ENCODE assay signal across 8 cellular contexts in genomic region chr12:104063712-104064030, GRCh38. TPM values are rescaled to one million over a fixed set of nuclear protein-coding genes. Genes with fewer than 3 reads are reported as not detected.
DNase-seq lines count a peak whose midpoint lies in the region; ATAC-seq and TF ChIP-seq lines count a peak whose summit lies in the region.

No MANE protein-coding gene starts in this region.

- H3K9ac ChIP-seq in NT2/D1 (ENCODE audit: insufficient read length, low read depth) (peak overlapping the region; percentile 93), mucosa of stomach (ENCODE audit: low read length) (peak overlapping the region; percentile 87)

- H3K27me3 Mint-ChIP-seq in activated CD4-positive, alpha-beta T cell treated with anti-CD3 and anti-CD28 coated beads, Interleukin-2, amount 10 ng/mL, durations not matched to agents 7 days and 5 days = peaks cover 23% of the 10 kb centered on the region

- H3K9me3 ChIP-seq in NT2/D1 (ENCODE audit: insufficient read depth, low read length) = no peaks in the 10 kb centered on the region
- H3K9me3 ChIP-seq in mucosa of stomach (ENCODE audit: control insufficient read depth, low read length) = no peaks in the 10 kb centered on the region

- H3K36me3 Mint-ChIP-seq in activated CD4-positive, alpha-beta T cell treated with anti-CD3 and anti-CD28 coated beads, Interleukin-2, amount 10 ng/mL, durations not matched to agents 7 days and 5 days (ENCODE audit: low read depth) = peaks cover 10% of the 10 kb centered on the region

- H3K4me1 ChIP-seq in NT2/D1 (ENCODE audit: insufficient read depth, insufficient read length) (no peaks in the 10 kb centered on the region), mucosa of stomach (ENCODE audit: control insufficient read depth, insufficient read depth, low read length) (peaks cover 19% of the 10 kb centered on the region)

- intact Hi-C loops in dorsolateral prefrontal cortex (cut with DNase I) = loop anchor here (2.0 to 10.0 kb wide), 5 partner anchors 44 to 221 kb away; partner anchors contain the start of genes NFYB (in 2 of the 2) and TDG (in 1 of the 2)

- peak; percentile 33 for ATAC-seq in HG02678 (IDR thresholded peaks at IDR 0.05; ENCODE audit: unreplicated experiment)

- DNase-seq in activated CD4-positive, alpha-beta T cell treated with anti-CD3 and anti-CD28 coated beads, Interleukin-2, amount 10 ng/mL, durations not matched to agents 7 days and 5 days = no peak
- DNase-seq in activated CD4-positive, alpha-beta T cell treated with anti-CD3 and anti-CD28 coated beads for 1 hour = no peak
- no peak for DNase-seq in NT2/D1 (ENCODE audit: low read depth, low spot score)
- DNase-seq in dorsolateral prefrontal cortex = peak in 1 of 10 donors; percentile 21
- DNase-seq in AG08395 (ENCODE audit: low spot score) = no peak
- DNase-seq in T-helper 9 cell = no peak

- H3K36me3 ChIP-seq in NT2/D1 (ENCODE audit: insufficient read depth, insufficient read length, low read length) = peaks cover 7% of the 10 kb centered on the region
- H3K36me3 ChIP-seq in mucosa of stomach (ENCODE audit: control insufficient read depth, insufficient read depth, low read length) = no peaks in the 10 kb centered on the region

- H3K4me1 Mint-ChIP-seq in activated CD4-positive, alpha-beta T cell treated with anti-CD3 and anti-CD28 coated beads, Interleukin-2, amount 10 ng/mL, durations not matched to agents 7 days and 5 days = peaks cover 21% of the 10 kb centered on the region

- TF ChIP-seq CTCF in dorsolateral prefrontal cortex (IDR thresholded peaks at IDR 0.05 in 54 of 56, conservative IDR thresholded peaks at IDR 0.05 in 2 of 56; ENCODE audit: low read depth in 1 of 56, partially characterized antibody in 56 of 56) = no peak

- peak overlapping the region; percentile 91 for H3K27ac Mint-ChIP-seq in activated CD4-positive, alpha-beta T cell treated with anti-CD3 and anti-CD28 coated beads, Interleukin-2, amount 10 ng/mL, durations not matched to agents 7 days and 5 days

- H3K9me3 Mint-ChIP-seq in activated CD4-positive, alpha-beta T cell treated with anti-CD3 and anti-CD28 coated beads, Interleukin-2, amount 10 ng/mL, durations not matched to agents 7 days and 5 days = no peaks in the 10 kb centered on the region

- POLR2A ChIA-PET in activated CD4-positive, alpha-beta T cell treated with anti-CD3 and anti-CD28 coated beads, Interleukin-2, amount 10 ng/mL, durations not matched to agents 7 days and 5 days (lab: Charles Lee) = interaction anchor here (0.6 to 1.3 kb wide), 3 partner anchors 17 to 223 kb away, joined by 4 read pairs; partner anchors contain the start of gene NFYB

- peaks cover 33% of the 10 kb centered on the region for H3K27me3 ChIP-seq in NT2/D1 (ENCODE audit: insufficient read depth, insufficient read length)
- no peaks in the 10 kb centered on the region for H3K27me3 ChIP-seq in dorsolateral prefrontal cortex
- no peaks in the 10 kb centered on the region for H3K27me3 ChIP-seq in mucosa of stomach (ENCODE audit: control insufficient read depth, insufficient read depth, low read length)

- CTCF ChIA-PET in activated CD4-positive, alpha-beta T cell treated with anti-CD3 and anti-CD28 coated beads, Interleukin-2, amount 10 ng/mL, durations not matched to agents 7 days and 5 days (lab: Charles Lee) = interaction anchor here (0.8 to 1.3 kb wide), 5 partner anchors 45 to 153 kb away, joined by 3 to 5 read pairs (median 4); partner anchors contain the start of gene TDG

- peak overlapping the region in 58 of 59 donors; percentile 1 to 95 (median 88) for H3K27ac ChIP-seq in dorsolateral prefrontal cortex

- peak overlapping the region; percentile 93 for H3K4me3 Mint-ChIP-seq in activated CD4-positive, alpha-beta T cell treated with anti-CD3 and anti-CD28 coated beads, Interleukin-2, amount 10 ng/mL, durations not matched to agents 7 days and 5 days

- H3K4me3 ChIP-seq in NT2/D1 (ENCODE audit: insufficient read length, low read depth) = peak overlapping the region; percentile 87
- H3K4me3 ChIP-seq in dorsolateral prefrontal cortex = peak overlapping the region; percentile 64 to 99 (median 90)
- peak overlapping the region; percentile 72 for H3K4me3 ChIP-seq in mucosa of stomach (ENCODE audit: low read length)

RNA-seq across cellular contexts. Expression of gene HCFC2, which starts 0.7 kb away (rescaled TPM):
- total RNA-seq in activated CD4-positive, alpha-beta T cell treated with anti-CD3 and anti-CD28 coated beads, Interleukin-2, amount 10 ng/mL, durations not matched to agents 7 days and 5 days = 10 to 100 TPM; 13.1 to 15.4 TPM
- total RNA-seq in dorsolateral prefrontal cortex = 10 to 100 TPM; 20.2 to 33.3 (median 27.6) TPM

RNA-seq across cellular contexts. Expression of gene GLT8D2, which starts 13.7 kb away (rescaled TPM):
- total RNA-seq in activated CD4-positive, alpha-beta T cell treated with anti-CD3 and anti-CD28 coated beads, Interleukin-2, amount 10 ng/mL, durations not matched to agents 7 days and 5 days = not detected
- total RNA-seq in dorsolateral prefrontal cortex = 10 to 100 TPM in 4 of 120 experiments, 1 to 10 TPM in 116; 2.6 to 11.7 (median 5.9) TPM
